In genomic region chr6:125216015-125216414, GRCh38 we compare ENCODE assay signal across 21 cellular contexts.
A peak's percentile ranks its signal among the peaks of the same experiment; 100 is the strongest.
DNase-seq lines count a peak whose midpoint lies in the region; ATAC-seq, FAIRE-seq and TF ChIP-seq lines count a peak whose summit lies in the region.
"Had no signal": no experiment of that assay in that cellular context is flagged by ENCODE, and none has a peak within 500 bp of the region (broad histone marks: within the 10 kb centered on the region; RNA-seq: fewer than 3 reads in every experiment).

No MANE protein-coding gene starts in this region.

- TF ChIP-seq EP300 in HepG2 (IDR thresholded peaks at IDR 0.05; ENCODE audit: low read depth in 2 of 2, low read length in 2 of 2) (no peak), HepG2 (CRISPR knock-in tag; IDR thresholded peaks at IDR 0.05; ENCODE audit: borderline replicate concordance) (no peak)

- H3K9me3 ChIP-seq in HepG2 (ENCODE audit: low read length) = no peaks in the 10 kb centered on the region
- H3K9me3 ChIP-seq in right lobe of liver = no peaks in the 10 kb centered on the region
- no peaks in the 10 kb centered on the region for H3K9me3 ChIP-seq in gastrocnemius medialis
- no peaks in the 10 kb centered on the region for H3K9me3 ChIP-seq in A673 (ENCODE audit: low read depth, low read length, poor library complexity, severe bottlenecking)
- H3K9me3 ChIP-seq: BLaER1 treated with 17β-estradiol and CSF1 and Interleukin-3, amounts not matched to agents 10 nM and 100 nM; Caco-2 had no signal

- H3K36me3 ChIP-seq in HepG2 (replicated peaks in 1 of 2; ENCODE audit: control insufficient read depth in 1 of 2, insufficient read depth in 2 of 2, low read length in 2 of 2) (no peaks in the 10 kb centered on the region), right lobe of liver (no peaks in the 10 kb centered on the region), gastrocnemius medialis (no peaks in the 10 kb centered on the region), A673 (ENCODE audit: insufficient read depth, low read length, poor library complexity, severe bottlenecking) (no peaks in the 10 kb centered on the region)
- H3K36me3 ChIP-seq: BLaER1 treated with 17β-estradiol and CSF1 and Interleukin-3, amounts not matched to agents 10 nM and 100 nM had no signal

- H3K9me3 Mint-ChIP-seq in mesothelial cell of epicardium = no peaks in the 10 kb centered on the region
- H3K9me3 Mint-ChIP-seq: CD4-positive, alpha-beta T cell; CD8-positive, alpha-beta T cell had no signal

- H3K4me3 Mint-ChIP-seq in mesothelial cell of epicardium = no peak overlapping the region
- H3K4me3 Mint-ChIP-seq: B cell; CD4-positive, alpha-beta T cell; CD8-positive, alpha-beta T cell had no signal

- H3K27ac ChIP-seq in HepG2 (ENCODE audit: extremely low read length, insufficient read depth, low read length) = no peak overlapping the region
- H3K27ac ChIP-seq in right lobe of liver = no peak overlapping the region
- H3K27ac ChIP-seq in gastrocnemius medialis = peak overlapping the region; percentile 72 to 90 (median 78)
- H3K27ac ChIP-seq in A673 (ENCODE audit: low read depth, low read length, poor library complexity, severe bottlenecking) = no peak overlapping the region
- H3K27ac ChIP-seq: 22Rv1; BLaER1 treated with 17β-estradiol and CSF1 and Interleukin-3, amounts not matched to agents 10 nM and 100 nM; C4-2B had no signal

- intact Hi-C loops in HepG2 (cut with micrococcal nuclease; ENCODE audit: unreplicated experiment) = no loop called here
- intact Hi-C loops in right lobe of liver (cut with DNase I) = no loop called here
- intact Hi-C loops in gastrocnemius medialis (cut with DNase I; ENCODE audit: low total_unique reads) = no loop called here
- intact Hi-C loops in A673 (cut with micrococcal nuclease; ENCODE audit: unreplicated experiment) = no loop called here

- CTCF ChIA-PET in HepG2 (lab: Yijun Ruan, JAX; ENCODE audit: low intra/inter-chr PET ratio, low total read pairs) = no interaction called here
- CTCF ChIA-PET in A673 (lab: Charles Lee) = no interaction called here

- 30% methylated on average over 2 of the region's 2 CpGs for WGBS in HepG2 (ENCODE audit: low lambda C conversion rate)
- WGBS in right lobe of liver (ENCODE audit: insufficient coverage, low coverage, low lambda C conversion rate, missing lambda C conversion rate) = 78% methylated on average over 1 of the region's 2 CpGs

- no peaks in the 10 kb centered on the region for H3K27me3 Mint-ChIP-seq in mesothelial cell of epicardium (ENCODE audit: low read depth)

- no peak for FAIRE-seq in HepG2 (lab: Jason Lieb, UNC)
- FAIRE-seq: D721Med, G401.6, GM12891, GM19239 had no signal

- TF ChIP-seq CTCF in HepG2 (CRISPR knock-in tag; IDR thresholded peaks at IDR 0.05) (no peak), right lobe of liver (IDR thresholded peaks at IDR 0.05) (no peak), mesothelial cell of epicardium (IDR thresholded peaks at IDR 0.05; ENCODE audit: unreplicated experiment) (no peak), gastrocnemius medialis (IDR thresholded peaks at IDR 0.05 in 4 of 5, conservative IDR thresholded peaks at IDR 0.05 in 1 of 5) (no peak), A673 (conservative IDR thresholded peaks at IDR 0.05; ENCODE audit: low read depth, low read length) (no peak)

- DNase-seq in HepG2 (ENCODE audit: low spot score) (no peak), right lobe of liver (no peak), mesothelial cell of epicardium (ENCODE audit: low spot score in 2 of 2, unreplicated experiment in 2 of 2) (no peak), gastrocnemius medialis (no peak), A673 (ENCODE audit: low spot score) (no peak), SHP77 treated with DMSO at 0.1 percent for 48 hours (lab: John Stamatoyannopoulos, UW) (no peak)
- DNase-seq: AML-193; Caco-2; Calu3; CD4-positive, alpha-beta T cell; CD8-positive, alpha-beta T cell; DMS79 treated with DMSO at 0.1 percent for 48 hours; GF-D8 had no signal

- H3K27ac Mint-ChIP-seq in mesothelial cell of epicardium = peak overlapping the region; percentile 36
- H3K27ac Mint-ChIP-seq: B cell; CD4-positive, alpha-beta T cell; CD8-positive, alpha-beta T cell had no signal

- no peak for TF ChIP-seq POLR2A in HepG2 (IDR thresholded peaks at IDR 0.05; ENCODE audit: insufficient read depth in 1 of 2, low read depth in 2 of 2, low read length in 2 of 2)
- no peak for TF ChIP-seq POLR2A in right lobe of liver (IDR thresholded peaks at IDR 0.05)
- no peak for TF ChIP-seq POLR2A in gastrocnemius medialis (IDR thresholded peaks at IDR 0.05)

- in situ Hi-C loops in HepG2 (cut with HindIII; ENCODE audit: extremely low pct_ligation_motif_present, low pct_unique_long_range_greater_than_20kb) = no loop called here
- in situ Hi-C loops in gastrocnemius medialis (cut with MboI; ENCODE audit: low sequenced_read_pairs in 4 of 4) = no loop called here

- ATAC-seq in HepG2 (no peak), right lobe of liver (no peak), gastrocnemius medialis (no peak)
- ATAC-seq: CD8-positive, alpha-beta T cell had no signal

- H3K9ac ChIP-seq in HepG2 (ENCODE audit: insufficient read depth, low read depth, low read length) = no peak overlapping the region
- H3K9ac ChIP-seq: BLaER1 treated with 17β-estradiol and CSF1 and Interleukin-3, amounts not matched to agents 10 nM and 100 nM had no signal

- H3K27me3 ChIP-seq in HepG2 (ENCODE audit: control insufficient read depth in 1 of 2, insufficient read depth in 2 of 2, low read length in 2 of 2) (no peaks in the 10 kb centered on the region), right lobe of liver (no peaks in the 10 kb centered on the region), gastrocnemius medialis (no peaks in the 10 kb centered on the region), A673 (replicated peaks; ENCODE audit: insufficient read depth, low read depth, low read length, poor library complexity) (no peaks in the 10 kb centered on the region)
- H3K27me3 ChIP-seq: BLaER1 treated with 17β-estradiol and CSF1 and Interleukin-3, amounts not matched to agents 10 nM and 100 nM had no signal

- peaks cover 46% of the 10 kb centered on the region for H3K4me1 Mint-ChIP-seq in mesothelial cell of epicardium
- H3K4me1 Mint-ChIP-seq: B cell had no signal

- H3K4me3 ChIP-seq in HepG2 (replicated peaks in 1 of 3; ENCODE audit: insufficient read depth in 1 of 3, low read depth in 2 of 3, low read length in 3 of 3) = no peak overlapping the region
- H3K4me3 ChIP-seq in right lobe of liver = no peak overlapping the region
- peak overlapping the region in 2 of 4 donors; percentile 15 to 23 for H3K4me3 ChIP-seq in gastrocnemius medialis
- H3K4me3 ChIP-seq in A673 (ENCODE audit: low read depth, low read length, poor library complexity, severe bottlenecking) = no peak overlapping the region
- H3K4me3 ChIP-seq: BLaER1 treated with 17β-estradiol and CSF1 and Interleukin-3, amounts not matched to agents 10 nM and 100 nM had no signal

- no peak overlapping the region for H3K4me2 ChIP-seq in HepG2 (ENCODE audit: low read depth, low read length)
- H3K4me2 ChIP-seq: BLaER1 treated with 17β-estradiol and CSF1 and Interleukin-3, amounts not matched to agents 10 nM and 100 nM had no signal

- no peaks in the 10 kb centered on the region for H3K36me3 Mint-ChIP-seq in mesothelial cell of epicardium
- H3K36me3 Mint-ChIP-seq: CD8-positive, alpha-beta T cell had no signal

- TF ChIP-seq RAD21 in HepG2 (CRISPR knock-in tag; IDR thresholded peaks at IDR 0.05) = no peak

- POLR2A ChIA-PET in HepG2 (lab: Yijun Ruan, JAX) (no interaction called here), A673 (lab: Charles Lee; ENCODE audit: low non-redundant PET) (no interaction called here)

- H3K4me1 ChIP-seq in HepG2 (ENCODE audit: insufficient read depth, low read length) (no peaks in the 10 kb centered on the region), right lobe of liver (no peaks in the 10 kb centered on the region), gastrocnemius medialis (peaks cover 76 to 77% of the 10 kb centered on the region in 2 donors), A673 (ENCODE audit: insufficient read depth, low read length, poor library complexity, severe bottlenecking) (peaks cover 5% of the 10 kb centered on the region)
- H3K4me1 ChIP-seq: BLaER1 treated with 17β-estradiol and CSF1 and Interleukin-3, amounts not matched to agents 10 nM and 100 nM had no signal

- H4K20me1 ChIP-seq in HepG2 (ENCODE audit: insufficient read depth, low read length) = no peaks in the 10 kb centered on the region
- H4K20me1 ChIP-seq: BLaER1 treated with 17β-estradiol and CSF1 and Interleukin-3, amounts not matched to agents 10 nM and 100 nM had no signal

- no peak overlapping the region for H2AFZ ChIP-seq in HepG2 (ENCODE audit: low read length)

- BruUV-seq in HepG2 (replicated peaks; lab: Mats Ljungman, UMichigan) = no TSS peak
- BruUV-seq in A673 (replicated peaks; lab: Mats Ljungman, UMichigan) = no TSS peak

- no peaks in the 10 kb centered on the region for H3K79me2 ChIP-seq in HepG2 (ENCODE audit: insufficient read depth, low read length)

TF ChIP-seq in HepG2, 621 proteins besides CTCF, POLR2A, EP300 and RAD21:
- TF ChIP-seq ZNF556 (CRISPR knock-in tag; IDR thresholded peaks at IDR 0.05; ENCODE audit: borderline replicate concordance) (no peak), FOXJ3 (CRISPR knock-in tag; IDR thresholded peaks at IDR 0.05; ENCODE audit: borderline replicate concordance) (no peak), ZIK1 (CRISPR knock-in tag; IDR thresholded peaks at IDR 0.05; ENCODE audit: borderline replicate concordance, low read depth) (no peak), MIER2 (CRISPR knock-in tag; IDR thresholded peaks at IDR 0.05) (no peak), ATAD3A (CRISPR knock-in tag; IDR thresholded peaks at IDR 0.05) (no peak), MAFF (IDR thresholded peaks at IDR 0.05; ENCODE audit: low read depth, low read length) (peak; percentile 59; the same call in 1 of the 2 replicates), TFDP2 (CRISPR knock-in tag; IDR thresholded peaks at IDR 0.05) (no peak), ZNF652 (CRISPR knock-in tag; IDR thresholded peaks at IDR 0.05; ENCODE audit: borderline replicate concordance, low read depth) (no peak), ZNF761 (CRISPR knock-in tag; conservative IDR thresholded peaks at IDR 0.05) (no peak), CEBPB (IDR thresholded peaks at IDR 0.05; ENCODE audit: borderline replicate concordance, low read depth, low read length) (no peak), MAFK (conservative IDR thresholded peaks at IDR 0.05 in 1 of 2, IDR thresholded peaks at IDR 0.05 in 1 of 2; ENCODE audit: low read length in 2 of 2) (peak; percentile 65 to 74)

Comparison
In these comparisons a context has a peak if more than half of its experiments do, and no peak if none do; other contexts are left out.
1. H3K27ac ChIP-seq: peak in gastrocnemius medialis (4 of 4); none in HepG2 (single experiment), right lobe of liver (0 of 3) and A673 (single experiment).